ENCODE assay signal across 8 cellular contexts in the genomic region with DNA sequence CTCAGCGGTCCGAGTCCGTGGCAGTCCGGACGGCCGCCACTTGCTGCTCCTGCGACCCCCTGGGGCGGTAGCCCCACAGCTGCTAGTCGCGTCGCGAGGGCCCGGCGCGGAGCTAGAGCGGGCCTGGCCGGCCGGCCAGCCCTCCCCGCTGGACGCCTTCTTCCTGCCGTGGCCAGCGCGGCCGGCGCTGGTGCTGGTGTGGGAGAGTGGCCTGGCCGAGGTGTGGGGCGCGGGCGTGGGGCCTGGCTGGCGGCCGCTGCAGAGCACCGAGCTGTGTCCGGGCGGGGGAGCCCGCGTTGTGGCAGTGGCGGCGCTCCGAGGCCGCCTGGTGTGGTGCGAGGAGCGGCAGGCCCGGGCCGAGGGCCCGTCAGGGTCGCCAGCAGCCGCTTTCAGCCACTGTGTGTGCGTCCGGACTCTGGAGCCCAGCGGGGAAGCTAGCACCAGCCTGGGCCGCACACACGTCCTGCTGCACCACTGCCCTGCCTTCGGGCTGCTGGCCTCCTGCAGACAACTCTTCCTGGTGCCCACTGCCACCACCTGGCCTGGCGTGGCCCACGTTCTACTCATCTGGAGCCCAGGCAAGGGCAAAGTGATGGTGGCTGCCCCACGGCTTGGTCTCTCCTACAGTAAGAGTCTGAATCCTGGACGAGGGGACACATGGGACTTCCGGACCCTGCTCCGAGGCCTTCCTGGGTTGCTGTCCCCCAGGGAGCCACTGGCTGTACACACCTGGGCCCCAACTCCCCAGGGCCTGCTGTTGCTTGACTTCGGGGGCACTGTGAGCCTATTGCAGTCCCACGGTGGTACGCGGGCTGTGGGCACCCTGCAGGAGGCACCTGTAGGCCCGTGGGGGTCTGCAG. TPM values are rescaled to one million over a fixed set of nuclear protein-coding genes. Genes with fewer than 3 reads are reported as not detected.
DNase-seq lines count a peak whose midpoint lies in the region; ATAC-seq, FAIRE-seq and TF ChIP-seq lines count a peak whose summit lies in the region.

No MANE protein-coding gene starts in this region.

- peak overlapping the region; percentile 80 to 99 for H3K9ac ChIP-seq in K562 (ENCODE audit: insufficient read depth in 1 of 2, low read depth in 2 of 2, low read length in 2 of 2)
- peak overlapping the region; percentile 69; the same call in 1 of the 2 replicates for H3K9ac ChIP-seq in iPS-20b (ENCODE audit: low read depth, low read length)
- H3K9ac ChIP-seq in smooth muscle cell (ENCODE audit: low read depth): peak overlapping the region; percentile 90

- no peaks in the 10 kb centered on the region for H3K27me3 ChIP-seq in PC-9 (ENCODE audit: insufficient read depth, low read depth)
- no peaks in the 10 kb centered on the region for H3K27me3 ChIP-seq in K562 (ENCODE audit: control insufficient read depth in 2 of 2, insufficient read depth in 2 of 2, low read length in 2 of 2)
- H3K27me3 ChIP-seq in iPS-20b (ENCODE audit: insufficient read depth, low read length): peaks cover 7% of the 10 kb centered on the region
- no peaks in the 10 kb centered on the region for H3K27me3 ChIP-seq in smooth muscle cell (ENCODE audit: low read depth)

- BruUV-seq in PC-9 (replicated peaks; lab: Mats Ljungman, UMichigan): no TSS peak
- no TSS peak for BruUV-seq in K562 (replicated peaks; lab: Mats Ljungman, UMichigan)

- intact Hi-C loops in PC-9 (cut with micrococcal nuclease; ENCODE audit: unreplicated experiment) (loop anchor here (1.0 kb wide), 1 partner anchor 9 kb away; the partner anchor contains the start of gene ARMH3), K562 (cut with micrococcal nuclease) (loop anchor here (2.0 to 5.0 kb wide), 2 partner anchors 47 to 853 kb away; no protein-coding TSS in a partner anchor)

- peak; percentile 32 for DNase-seq in stimulated activated CD4-positive, alpha-beta T cell treated with anti-CD3 and anti-CD28 coated beads, Interleukin-15, amount 100 ng/mL, for 24 hours
- no peak for DNase-seq in stimulated activated CD4-positive, alpha-beta T cell treated with anti-CD3 and anti-CD28 coated beads, Interleukin-4, amount 100 ng/mL, for 4 hours
- DNase-seq in PC-9 (peak in 1 of 2 experiments; percentile 21), K562 (ENCODE audit: extremely low read depth in 1 of 4, low spot score in 3 of 4) (peak in 1 of 4 experiments; percentile 29), smooth muscle cell (lab: John Stamatoyannopoulos, UW; ENCODE audit: unreplicated experiment) (no peak), NK-92 (lab: John Stamatoyannopoulos, UW; ENCODE audit: unreplicated experiment) (no peak)

- CTCF ChIA-PET in PC-9 (lab: Charles Lee): no interaction called here
- CTCF ChIA-PET in K562 (lab: Yijun Ruan, JAX; ENCODE audit: low intra/inter-chr PET ratio): no interaction called here

- TF ChIP-seq POLR2A in K562 (conservative IDR thresholded peaks at IDR 0.05): no peak

- peak overlapping the region; percentile 81 for H3K4me3 ChIP-seq in PC-9
- H3K4me3 ChIP-seq in K562: peak overlapping the region; percentile 92
- peak overlapping the region; percentile 84 for H3K4me3 ChIP-seq in iPS-20b (ENCODE audit: low read length)
- peak overlapping the region; percentile 97 for H3K4me3 ChIP-seq in smooth muscle cell

- peak overlapping the region; percentile 39; the same call in 1 of the 2 replicates for H3K27ac ChIP-seq in PC-9
- peak overlapping the region; percentile 76; the same call in 2 of the 3 replicates for H3K27ac ChIP-seq in K562 (ENCODE audit: extremely low read depth, low read depth, low read length)
- no peak overlapping the region for H3K27ac ChIP-seq in iPS-20b (ENCODE audit: low read length)
- peak overlapping the region; percentile 63 for H3K27ac ChIP-seq in smooth muscle cell (ENCODE audit: low read depth)

- no peaks in the 10 kb centered on the region for H3K36me3 ChIP-seq in PC-9 (ENCODE audit: low read depth)
- H3K36me3 ChIP-seq in K562 (ENCODE audit: control insufficient read depth, insufficient read depth, low read length): peaks cover 9% of the 10 kb centered on the region; the same call in 1 of the 3 replicates
- no peaks in the 10 kb centered on the region for H3K36me3 ChIP-seq in iPS-20b (ENCODE audit: insufficient read depth, low read depth, low read length)
- no peaks in the 10 kb centered on the region for H3K36me3 ChIP-seq in smooth muscle cell (ENCODE audit: low read depth)

- no peaks in the 10 kb centered on the region for H3K9me2 ChIP-seq in PC-9 (ENCODE audit: insufficient read depth)

- ATAC-seq in HG02763 (IDR thresholded peaks at IDR 0.05; ENCODE audit: unreplicated experiment) (peak; percentile 14), K562 (peak; percentile 61)

- H3K79me2 ChIP-seq in PC-9 (ENCODE audit: low read depth) (peaks cover 23% of the 10 kb centered on the region), K562 (ENCODE audit: control insufficient read depth, insufficient read depth, low read length) (peaks cover 21% of the 10 kb centered on the region), smooth muscle cell (ENCODE audit: low read depth) (peaks cover 37% of the 10 kb centered on the region)

- POLR2A ChIA-PET in PC-9 (lab: Charles Lee; ENCODE audit: unreplicated experiment): no interaction called here
- POLR2A ChIA-PET in K562 (lab: Yijun Ruan, JAX): interaction anchor here (0.6 to 1.2 kb wide), 3 partner anchors 36 to 377 kb away, joined by 3 to 4 read pairs (median 3); no protein-coding TSS in a partner anchor

- peak overlapping the region; percentile 86; the same call in 1 of the 2 replicates for H2AFZ ChIP-seq in PC-9
- peak overlapping the region; percentile 92; the same call in 1 of the 2 replicates for H2AFZ ChIP-seq in K562 (ENCODE audit: low read depth, low read length)
- peak overlapping the region; percentile 92 for H2AFZ ChIP-seq in smooth muscle cell (ENCODE audit: low read depth)

- H3K9me3 ChIP-seq in PC-9 (ENCODE audit: insufficient read depth, low read depth) (no peaks in the 10 kb centered on the region), K562 (replicated peaks; ENCODE audit: control insufficient read depth, insufficient read depth, low read depth, low read length) (no peaks in the 10 kb centered on the region), iPS-20b (ENCODE audit: insufficient read depth, low read depth, low read length) (no peaks in the 10 kb centered on the region), smooth muscle cell (replicated peaks; ENCODE audit: low read depth) (no peaks in the 10 kb centered on the region)

- TF ChIP-seq CTCF in PC-9 (conservative IDR thresholded peaks at IDR 0.05) (no peak), K562 (IDR thresholded peaks at IDR 0.05 in 2 of 3, conservative IDR thresholded peaks at IDR 0.05 in 1 of 3; ENCODE audit: insufficient read depth in 2 of 3, low read depth in 1 of 3, low read length in 3 of 3) (peak in 2 of 3 experiments; percentile 2 to 21; a peak in 1 of 6 replicates), smooth muscle cell (IDR thresholded peaks at IDR 0.05; ENCODE audit: borderline replicate concordance, insufficient read depth, poor library complexity, severe bottlenecking) (no peak)

- H3K4me2 ChIP-seq in PC-9 (peak overlapping the region; percentile 92), K562 (ENCODE audit: insufficient read depth, low read length) (peak overlapping the region; percentile 84), smooth muscle cell (peak overlapping the region; percentile 94)

- H3F3A ChIP-seq in PC-9 (ENCODE audit: insufficient read depth, low read depth) (peaks cover 7% of the 10 kb centered on the region), smooth muscle cell (ENCODE audit: low read depth) (peaks cover 6% of the 10 kb centered on the region)

- 9% methylated on average over 28 of the region's 64 CpGs for WGBS in K562 (ENCODE audit: insufficient coverage, low coverage, missing lambda C conversion rate)
- WGBS in smooth muscle cell (ENCODE audit: low lambda C conversion rate): 14% methylated on average over 57 of the region's 64 CpGs

- peaks cover 4% of the 10 kb centered on the region for H3K9me1 ChIP-seq in K562 (ENCODE audit: control insufficient read depth, insufficient read depth, low read length)

- FAIRE-seq in K562 (lab: Jason Lieb, UNC): no peak

- H4K20me1 ChIP-seq in PC-9 (ENCODE audit: insufficient read depth) (0 out of 2 replicates have a peak, but pooled peaks cover 4% of the 10 kb centered on the region), K562 (replicated peaks; ENCODE audit: control insufficient read depth, insufficient read depth, low read length) (peaks cover 5% of the 10 kb centered on the region; the same call in 1 of the 2 replicates), smooth muscle cell (ENCODE audit: low read depth) (peaks cover 43% of the 10 kb centered on the region)

- no peak for TF ChIP-seq RAD21 in K562 (CRISPR knock-in tag; conservative IDR thresholded peaks at IDR 0.05 in 1 of 2, IDR thresholded peaks at IDR 0.05 in 1 of 2)

- no peak for TF ChIP-seq EP300 in K562 (IDR thresholded peaks at IDR 0.05; ENCODE audit: low read length)

- in situ Hi-C loops in K562 (cut with MboI): no loop called here

- H3K4me1 ChIP-seq in PC-9 (replicated peaks; ENCODE audit: insufficient read depth) (0 out of 2 replicates have a peak, but pooled peaks cover 6% of the 10 kb centered on the region), K562 (replicated peaks in 1 of 2; ENCODE audit: control insufficient read depth in 2 of 2, insufficient read depth in 2 of 2, low read length in 2 of 2) (peaks cover 25 to 38% of the 10 kb centered on the region in 2 experiments; a peak in 4 of 5 replicates), iPS-20b (ENCODE audit: insufficient read depth, low read length) (no peaks in the 10 kb centered on the region), smooth muscle cell (ENCODE audit: low read depth) (peaks cover 6% of the 10 kb centered on the region)

RNA-seq across cellular contexts. Expression of gene HPS6, which starts 0.6 kb away (rescaled TPM):
- total RNA-seq in PC-9 (2021) (12.5 and 16.9 TPM in 2 replicates), K562 (2014; rRNA removed) (12.7 and 17.6 TPM in 2 replicates), K562 (2014; rRNA removed; fragmentation: Illumina TruSeq; extraction: Trizol) (2.3 and 3.8 TPM in 2 replicates), K562 (2015; rRNA removed; fragmentation: Illumina TruSeq; extraction: Trizol) (7.7 and 8.2 TPM in 2 replicates), K562 (2021) (14.0 and 15.1 TPM in 2 replicates), smooth muscle cell (11.9 and 13.8 TPM in 2 replicates)
- total RNA-seq in K562 (2011; cell fraction: chromatin; rRNA removed; ENCODE audit: low replicate concordance): 1.9 and 6.9 TPM in 2 replicates
- total RNA-seq in K562 (2011; cell fraction: nucleolus; rRNA removed): 8.7 and 9.2 TPM in 2 replicates
- 2.4 and 3.9 TPM in 2 replicates for total RNA-seq in K562 (2011; cell fraction: nucleoplasm; rRNA removed)
- polyA plus RNA-seq in K562 (2011; rRNA removed) (2.7 and 3.0 TPM in 2 replicates), K562 (2014; fragmentation: Illumina TruSeq; extraction: Trizol) (4.5 and 6.4 TPM in 2 replicates), K562 (2014; fragmentation: Nextera tagmentation; extraction: Ambion mirVana) (under 1 TPM; 0.45 to 0.55 TPM), K562 (2014; rRNA removed) (6.7 and 8.3 TPM in 2 replicates), smooth muscle cell (14.3 and 15.6 TPM in 2 replicates)
- 3.3 and 9.2 TPM in 2 replicates for polyA plus RNA-seq in K562 (2011; cell fraction: cytosol; rRNA removed)
- polyA plus RNA-seq in K562 (2011; cell fraction: nucleus; rRNA removed): 2.3 and 3.7 TPM in 2 replicates
- polyA plus RNA-seq in K562 (2012): 7.3 and 7.7 TPM in 2 replicates
- polyA minus RNA-seq in K562 (2011; rRNA and poly(A)+ RNA removed): 2.8 and 4.2 TPM in 2 replicates
- polyA minus RNA-seq in K562 (2011; cell fraction: cytosol; rRNA and poly(A)+ RNA removed): 5.6 and 6.1 TPM in 2 replicates
- polyA minus RNA-seq in K562 (2011; cell fraction: nucleus; rRNA and poly(A)+ RNA removed): 6.1 and 8.1 TPM in 2 replicates

RNA-seq across cellular contexts. Expression of gene ARMH3, which starts 9.8 kb away (rescaled TPM):
- total RNA-seq in PC-9 (2021) (12.0 and 12.8 TPM in 2 replicates), K562 (2014; rRNA removed) (0.53 TPM in 1 of 2 replicates, not detected in the other), K562 (2014; rRNA removed; fragmentation: Illumina TruSeq; extraction: Trizol) (not detected in 2 replicates), K562 (2015; rRNA removed; fragmentation: Illumina TruSeq; extraction: Trizol) (0.29 and 0.49 TPM in 2 replicates), K562 (2021) (0.73 and 0.89 TPM in 2 replicates), smooth muscle cell (6.5 and 7.6 TPM in 2 replicates)
- total RNA-seq in K562 (2011; cell fraction: chromatin; rRNA removed; ENCODE audit: low replicate concordance): not detected in 2 replicates
- 0.83 and 1.1 TPM in 2 replicates for total RNA-seq in K562 (2011; cell fraction: nucleolus; rRNA removed)
- total RNA-seq in K562 (2011; cell fraction: nucleoplasm; rRNA removed): not detected in 2 replicates
- polyA plus RNA-seq in K562 (2011; rRNA removed) (not detected in 2 replicates), K562 (2014; fragmentation: Illumina TruSeq; extraction: Trizol) (not detected in 2 replicates), K562 (2014; fragmentation: Nextera tagmentation; extraction: Ambion mirVana) (not detected), K562 (2014; rRNA removed) (not detected in 2 replicates), smooth muscle cell (10.8 and 12.4 TPM in 2 replicates)
- polyA plus RNA-seq in K562 (2011; cell fraction: cytosol; rRNA removed): not detected in 2 replicates
- 0.61 and 0.83 TPM in 2 replicates for polyA plus RNA-seq in K562 (2011; cell fraction: nucleus; rRNA removed)
- 0.40 TPM in 1 of 2 replicates, not detected in the other for polyA plus RNA-seq in K562 (2012)
- polyA minus RNA-seq in K562 (2011; rRNA and poly(A)+ RNA removed): not detected in 2 replicates
- not detected in 2 replicates for polyA minus RNA-seq in K562 (2011; cell fraction: cytosol; rRNA and poly(A)+ RNA removed)
- 0.54 and 1.7 TPM in 2 replicates for polyA minus RNA-seq in K562 (2011; cell fraction: nucleus; rRNA and poly(A)+ RNA removed)

RNA-seq across cellular contexts. Expression of gene LDB1, which starts 54.4 kb away (rescaled TPM):
- 31.2 and 38.5 TPM in 2 replicates for total RNA-seq in PC-9 (2021)
- total RNA-seq in K562 (2011; cell fraction: chromatin; rRNA removed; ENCODE audit: low replicate concordance): 255 and 520 TPM in 2 replicates
- 309 and 317 TPM in 2 replicates for total RNA-seq in K562 (2011; cell fraction: nucleolus; rRNA removed)
- total RNA-seq in K562 (2011; cell fraction: nucleoplasm; rRNA removed): 210 and 273 TPM in 2 replicates
- total RNA-seq in K562 (2014; rRNA removed): 73.2 and 86.2 TPM in 2 replicates
- total RNA-seq in K562 (2014; rRNA removed; fragmentation: Illumina TruSeq; extraction: Trizol): 46.5 and 57.1 TPM in 2 replicates
- 105 and 107 TPM in 2 replicates for total RNA-seq in K562 (2015; rRNA removed; fragmentation: Illumina TruSeq; extraction: Trizol)
- 120 and 136 TPM in 2 replicates for total RNA-seq in K562 (2021)
- 137 and 167 TPM in 2 replicates for polyA plus RNA-seq in K562 (2011; rRNA removed)
- polyA plus RNA-seq in K562 (2011; cell fraction: cytosol; rRNA removed): 165 and 219 TPM in 2 replicates
- 807 and 1,010 TPM in 2 replicates for polyA plus RNA-seq in K562 (2011; cell fraction: nucleus; rRNA removed)
- polyA plus RNA-seq in K562 (2012): 90.4 and 133 TPM in 2 replicates
- polyA plus RNA-seq in K562 (2014; fragmentation: Illumina TruSeq; extraction: Trizol): 133 and 137 TPM in 2 replicates
- 1 to 10 TPM; 1.9 TPM for polyA plus RNA-seq in K562 (2014; fragmentation: Nextera tagmentation; extraction: Ambion mirVana)
- 111 and 117 TPM in 2 replicates for polyA plus RNA-seq in K562 (2014; rRNA removed)
- 102 and 187 TPM in 2 replicates for polyA minus RNA-seq in K562 (2011; rRNA and poly(A)+ RNA removed)
- 80.4 and 97.7 TPM in 2 replicates for polyA minus RNA-seq in K562 (2011; cell fraction: cytosol; rRNA and poly(A)+ RNA removed)
- 105 and 141 TPM in 2 replicates for polyA minus RNA-seq in K562 (2011; cell fraction: nucleus; rRNA and poly(A)+ RNA removed)
- total RNA-seq in smooth muscle cell: 52.5 and 56.3 TPM in 2 replicates
- 34.4 and 42.9 TPM in 2 replicates for polyA plus RNA-seq in smooth muscle cell

Comparison
In these comparisons a context has a peak if more than half of its experiments do, and no peak if none do; other contexts are left out.
1. CTCF ChIP-seq: peak in K562 (2 of 3); none in PC-9 (single experiment) and smooth muscle cell (single experiment).
2. Peak in every context shown above with its lines, with median percentiles within 50 percentile points of each other: H2AFZ ChIP-seq, H3K4me2 ChIP-seq, H3K4me3 ChIP-seq and H3K9ac ChIP-seq.